ENCODE assay signal across 19 cellular contexts in genomic region chr3:150875548-150875947, GRCh38. TPM values are rescaled to one million over a fixed set of nuclear protein-coding genes. Genes with fewer than 3 reads are reported as not detected.
DNase-seq lines count a peak whose midpoint lies in the region; ATAC-seq and TF ChIP-seq lines count a peak whose summit lies in the region.
"Had no signal": no experiment of that assay in that cellular context is flagged by ENCODE, and none has a peak within 500 bp of the region (broad histone marks: within the 10 kb centered on the region; RNA-seq: fewer than 3 reads in every experiment).

No MANE protein-coding gene starts in this region.

- H3K36me3 ChIP-seq in neural cell (ENCODE audit: insufficient read depth, low read length) (no peaks in the 10 kb centered on the region), smooth muscle cell (ENCODE audit: low read depth) (no peaks in the 10 kb centered on the region)
- H3K36me3 ChIP-seq: BE2C, thoracic aorta had no signal

- H2AFZ ChIP-seq in neural cell (ENCODE audit: low read depth, low read length) (peak overlapping the region; percentile 10), smooth muscle cell (ENCODE audit: low read depth) (no peak overlapping the region)

- peak overlapping the region; percentile 91 for H3K27ac ChIP-seq in neural cell (ENCODE audit: low read length)
- H3K27ac ChIP-seq in smooth muscle cell (ENCODE audit: low read depth), result no peak overlapping the region
- H3K27ac ChIP-seq: thoracic aorta had no signal

- peak overlapping the region; percentile 62 for H3K9ac ChIP-seq in neural cell (ENCODE audit: low read length)
- H3K9ac ChIP-seq in smooth muscle cell (ENCODE audit: low read depth), result no peak overlapping the region

- TF ChIP-seq EP300 in neural cell (conservative IDR thresholded peaks at IDR 0.05; ENCODE audit: poor library complexity, severe bottlenecking), result no peak

- no peak for TF ChIP-seq RAD21 in neural cell (conservative IDR thresholded peaks at IDR 0.05)

- no peaks in the 10 kb centered on the region for H3K79me2 ChIP-seq in neural cell (replicated peaks; ENCODE audit: insufficient read depth, low read length)
- H3K79me2 ChIP-seq in smooth muscle cell (ENCODE audit: low read depth), result no peaks in the 10 kb centered on the region

- H3K4me3 ChIP-seq in neural cell (ENCODE audit: low read length) (peak overlapping the region; percentile 46), smooth muscle cell (no peak overlapping the region)
- H3K4me3 ChIP-seq: thoracic aorta had no signal

- H3K27me3 ChIP-seq in neural cell (ENCODE audit: insufficient read depth, low read depth, low read length) (no peaks in the 10 kb centered on the region), smooth muscle cell (ENCODE audit: low read depth) (peaks cover 4% of the 10 kb centered on the region)

- peaks cover 5% of the 10 kb centered on the region for H3K4me1 ChIP-seq in smooth muscle cell (ENCODE audit: low read depth)
- H3K4me1 ChIP-seq: BE2C had no signal

- WGBS in smooth muscle cell (ENCODE audit: low lambda C conversion rate), result 77% methylated on average over 2 of the region's 2 CpGs

- TF ChIP-seq CTCF in neural cell (IDR thresholded peaks at IDR 0.05; ENCODE audit: poor library complexity, severe bottlenecking) (no peak), smooth muscle cell (IDR thresholded peaks at IDR 0.05; ENCODE audit: borderline replicate concordance, insufficient read depth, poor library complexity, severe bottlenecking) (no peak)

- DNase-seq in NCI-H774 (lab: John Stamatoyannopoulos, UW) (no peak), smooth muscle cell (lab: John Stamatoyannopoulos, UW; ENCODE audit: unreplicated experiment) (no peak)
- DNase-seq: activated gamma-delta T cell treated with Interleukin-2 at 50 U/mL for 16 hours; BE2C; head of caudate nucleus; MV-4-11; NCI-H2081; NCI-H526; stimulated activated CD4-positive, alpha-beta T cell treated with anti-CD3 and anti-CD28 coated beads, Interleukin-1b, Interleukin-23, amount 100 ng/mL, for 48 hours had no signal

- ATAC-seq in GM18511 (IDR thresholded peaks at IDR 0.05; ENCODE audit: unreplicated experiment), result peak; percentile 75
- ATAC-seq in GM21526 (IDR thresholded peaks at IDR 0.05; ENCODE audit: low FRiP score, unreplicated experiment), result peak; percentile 63
- peak; percentile 68 for ATAC-seq in HG03520 (IDR thresholded peaks at IDR 0.05; ENCODE audit: unreplicated experiment)
- ATAC-seq in HG03378 (IDR thresholded peaks at IDR 0.05; ENCODE audit: unreplicated experiment), result no peak
- no peak for ATAC-seq in HG02973 (IDR thresholded peaks at IDR 0.05; ENCODE audit: unreplicated experiment)

- H3K9me3 ChIP-seq in neural cell (ENCODE audit: low read length) (no peaks in the 10 kb centered on the region), smooth muscle cell (replicated peaks; ENCODE audit: low read depth) (no peaks in the 10 kb centered on the region)
- H3K9me3 ChIP-seq: BE2C, thoracic aorta had no signal

- peaks cover 16% of the 10 kb centered on the region for H3F3A ChIP-seq in neural cell (ENCODE audit: insufficient read depth, low read length, poor library complexity, severe bottlenecking)
- no peaks in the 10 kb centered on the region for H3F3A ChIP-seq in smooth muscle cell (ENCODE audit: low read depth)

- no peaks in the 10 kb centered on the region for H3K9me2 ChIP-seq in neural cell (ENCODE audit: insufficient read depth, low read length)

- peak overlapping the region; percentile 25 for H3K4me2 ChIP-seq in neural cell (ENCODE audit: low read length)
- no peak overlapping the region for H3K4me2 ChIP-seq in smooth muscle cell

- H4K20me1 ChIP-seq in neural cell (ENCODE audit: insufficient read depth) (no peaks in the 10 kb centered on the region), smooth muscle cell (ENCODE audit: low read depth) (no peaks in the 10 kb centered on the region)

TF ChIP-seq in neural cell, 6 proteins besides CTCF, POLR2A, EP300 and RAD21:
- TF ChIP-seq EZH2 (IDR thresholded peaks at IDR 0.05; ENCODE audit: borderline replicate concordance, insufficient read depth, low read length, poor library complexity, severe bottlenecking), result no peak
- TF ChIP-seq, protein P1, sequence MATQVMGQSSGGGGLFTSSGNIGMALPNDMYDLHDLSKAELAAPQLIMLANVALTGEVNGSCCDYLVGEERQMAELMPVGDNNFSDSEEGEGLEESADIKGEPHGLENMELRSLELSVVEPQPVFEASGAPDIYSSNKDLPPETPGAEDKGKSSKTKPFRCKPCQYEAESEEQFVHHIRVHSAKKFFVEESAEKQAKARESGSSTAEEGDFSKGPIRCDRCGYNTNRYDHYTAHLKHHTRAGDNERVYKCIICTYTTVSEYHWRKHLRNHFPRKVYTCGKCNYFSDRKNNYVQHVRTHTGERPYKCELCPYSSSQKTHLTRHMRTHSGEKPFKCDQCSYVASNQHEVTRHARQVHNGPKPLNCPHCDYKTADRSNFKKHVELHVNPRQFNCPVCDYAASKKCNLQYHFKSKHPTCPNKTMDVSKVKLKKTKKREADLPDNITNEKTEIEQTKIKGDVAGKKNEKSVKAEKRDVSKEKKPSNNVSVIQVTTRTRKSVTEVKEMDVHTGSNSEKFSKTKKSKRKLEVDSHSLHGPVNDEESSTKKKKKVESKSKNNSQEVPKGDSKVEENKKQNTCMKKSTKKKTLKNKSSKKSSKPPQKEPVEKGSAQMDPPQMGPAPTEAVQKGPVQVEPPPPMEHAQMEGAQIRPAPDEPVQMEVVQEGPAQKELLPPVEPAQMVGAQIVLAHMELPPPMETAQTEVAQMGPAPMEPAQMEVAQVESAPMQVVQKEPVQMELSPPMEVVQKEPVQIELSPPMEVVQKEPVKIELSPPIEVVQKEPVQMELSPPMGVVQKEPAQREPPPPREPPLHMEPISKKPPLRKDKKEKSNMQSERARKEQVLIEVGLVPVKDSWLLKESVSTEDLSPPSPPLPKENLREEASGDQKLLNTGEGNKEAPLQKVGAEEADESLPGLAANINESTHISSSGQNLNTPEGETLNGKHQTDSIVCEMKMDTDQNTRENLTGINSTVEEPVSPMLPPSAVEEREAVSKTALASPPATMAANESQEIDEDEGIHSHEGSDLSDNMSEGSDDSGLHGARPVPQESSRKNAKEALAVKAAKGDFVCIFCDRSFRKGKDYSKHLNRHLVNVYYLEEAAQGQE (IDR thresholded peaks at IDR 0.05; ENCODE audit: borderline replicate concordance), result no peak
- TF ChIP-seq TAF1 (IDR thresholded peaks at IDR 0.05; ENCODE audit: low read depth), result no peak
- no peak for TF ChIP-seq POLR2AphosphoS5 (IDR thresholded peaks at IDR 0.05)
- no peak for TF ChIP-seq SMC3 (conservative IDR thresholded peaks at IDR 0.05; ENCODE audit: poor library complexity)
- no peak for TF ChIP-seq MXI1 (conservative IDR thresholded peaks at IDR 0.05; ENCODE audit: poor library complexity, severe bottlenecking)

RNA-seq across cellular contexts. Expression of gene MINDY4B, which starts 29.7 kb away (rescaled TPM):
- 0.28 TPM in 1 of 2 replicates, not detected in the other for polyA plus RNA-seq in neural cell
- not detected in 2 replicates for polyA minus RNA-seq in neural cell
- total RNA-seq in smooth muscle cell, result not detected in 2 replicates
- polyA plus RNA-seq in smooth muscle cell, result not detected in 2 replicates
- total RNA-seq: kidney epithelial cell, thoracic aorta had no signal
- polyA plus RNA-seq: esophagus, IgD-negative memory B cell had no signal

Comparison
In these comparisons a context has a peak if more than half of its experiments do, and no peak if none do; other contexts are left out.
1. ATAC-seq: peak in GM18511 (single experiment), GM21526 (single experiment) and HG03520 (single experiment); none in HG03378 (single experiment) and HG02973 (single experiment).